ENCODE assay signal across 25 cellular contexts in genomic region chr1:119220980-119221379, GRCh38.
DNase-seq lines count a peak whose midpoint lies in the region; ATAC-seq and TF ChIP-seq lines count a peak whose summit lies in the region.
"Had no signal": no experiment of that assay in that cellular context is flagged by ENCODE, and none has a peak within 500 bp of the region (broad histone marks: within the 10 kb centered on the region; RNA-seq: fewer than 3 reads in every experiment).

No MANE protein-coding gene starts in this region.

- no peaks in the 10 kb centered on the region for H3K9me3 Mint-ChIP-seq in T-cell
- H3K9me3 Mint-ChIP-seq: activated naive CD8-positive, alpha-beta T cell treated with anti-CD3 and anti-CD28 coated beads, Interleukin-2, amount 10 ng/mL, durations not matched to agents 7 days and 5 days; brain; neural crest cell had no signal

- no peaks in the 10 kb centered on the region for H3K79me2 ChIP-seq in osteoblast (ENCODE audit: insufficient read depth, low read length)

- TF ChIP-seq EP300 in stomach (IDR thresholded peaks at IDR 0.05) = no peak

- H3K4me3 Mint-ChIP-seq in T-cell = no peak overlapping the region
- H3K4me3 Mint-ChIP-seq: activated CD8-positive, alpha-beta T cell treated with anti-CD3 and anti-CD28 coated beads, Interleukin-2, amount 10 ng/mL, durations not matched to agents 7 days and 5 days; activated naive CD8-positive, alpha-beta T cell treated with anti-CD3 and anti-CD28 coated beads, Interleukin-2, amount 10 ng/mL, durations not matched to agents 7 days and 5 days; brain; CD14-positive monocyte; neural crest cell had no signal

- no peak for ATAC-seq in T-cell (replicated peaks in 1 of 4)
- no peak for ATAC-seq in psoas muscle
- ATAC-seq: activated CD8-positive, alpha-beta T cell treated with anti-CD3 and anti-CD28 coated beads, Interleukin-2, amount 10 ng/mL, durations not matched to agents 7 days and 5 days; upper lobe of right lung had no signal

- H3K4me1 Mint-ChIP-seq in T-cell = no peaks in the 10 kb centered on the region
- H3K4me1 Mint-ChIP-seq: activated naive CD8-positive, alpha-beta T cell treated with anti-CD3 and anti-CD28 coated beads, Interleukin-2, amount 10 ng/mL, durations not matched to agents 7 days and 5 days; CD14-positive monocyte had no signal

- POLR2A ChIA-PET in T-cell (lab: Charles Lee) = no interaction called here

- H2AFZ ChIP-seq in osteoblast (ENCODE audit: low read length) = no peak overlapping the region

- H3K36me3 Mint-ChIP-seq in T-cell = peaks cover 40% of the 10 kb centered on the region
- H3K36me3 Mint-ChIP-seq: brain, CD14-positive monocyte had no signal

- CTCF ChIA-PET in T-cell (lab: Charles Lee) = no interaction called here

- no peaks in the 10 kb centered on the region for H3K9me3 ChIP-seq in osteoblast (ENCODE audit: low read depth, low read length)
- no peaks in the 10 kb centered on the region for H3K9me3 ChIP-seq in psoas muscle
- no peaks in the 10 kb centered on the region for H3K9me3 ChIP-seq in stomach
- H3K9me3 ChIP-seq: SJCRH30, upper lobe of right lung had no signal

- H3K27ac ChIP-seq in osteoblast (ENCODE audit: low read depth, low read length) = no peak overlapping the region
- H3K27ac ChIP-seq in psoas muscle = no peak overlapping the region
- no peak overlapping the region for H3K27ac ChIP-seq in stomach
- H3K27ac ChIP-seq: SJCRH30, skin epidermis, upper lobe of right lung had no signal

- H3K27me3 ChIP-seq in osteoblast (ENCODE audit: insufficient read depth, low read length) (no peaks in the 10 kb centered on the region), psoas muscle (ENCODE audit: insufficient read depth in 3 of 3, low read length in 2 of 3) (no peaks in the 10 kb centered on the region), stomach (no peaks in the 10 kb centered on the region)
- H3K27me3 ChIP-seq: SJCRH30, upper lobe of right lung had no signal

- no peaks in the 10 kb centered on the region for H3K27me3 Mint-ChIP-seq in T-cell
- H3K27me3 Mint-ChIP-seq: activated naive CD8-positive, alpha-beta T cell treated with anti-CD3 and anti-CD28 coated beads, Interleukin-2, amount 10 ng/mL, durations not matched to agents 7 days and 5 days; brain had no signal

- TF ChIP-seq POLR2A in stomach (IDR thresholded peaks at IDR 0.05) = no peak

- no peaks in the 10 kb centered on the region for H4K20me1 ChIP-seq in osteoblast (ENCODE audit: insufficient read depth, low read length)

- intact Hi-C loops in psoas muscle (cut with DNase I) = no loop called here
- intact Hi-C loops in stomach (cut with DNase I; ENCODE audit: low total_unique reads) = no loop called here

- H3K27ac Mint-ChIP-seq in T-cell = no peak overlapping the region
- H3K27ac Mint-ChIP-seq: activated CD8-positive, alpha-beta T cell treated with anti-CD3 and anti-CD28 coated beads, Interleukin-2, amount 10 ng/mL, durations not matched to agents 7 days and 5 days; activated naive CD8-positive, alpha-beta T cell treated with anti-CD3 and anti-CD28 coated beads, Interleukin-2, amount 10 ng/mL, durations not matched to agents 7 days and 5 days; brain had no signal

- DNase-seq in AG10803 (ENCODE audit: low read depth) (peak; percentile 72), HS-27A (ENCODE audit: low read depth) (peak; percentile 2), choroid plexus epithelial cell (ENCODE audit: low read depth) (peak; percentile 90), osteoblast (ENCODE audit: insufficient read length, low spot score, missing footprints) (peak; percentile 81), T-cell (no peak), DMS114 treated with DMSO at 0.1 percent for 48 hours (lab: John Stamatoyannopoulos, UW; ENCODE audit: unreplicated experiment) (no peak), psoas muscle (no peak), stomach (no peak)
- DNase-seq: activated CD4-positive, alpha-beta T cell treated with anti-CD3 and anti-CD28 coated beads for 1 hour; activated CD8-positive, alpha-beta T cell treated with anti-CD3 and anti-CD28 coated beads, Interleukin-2, amount 10 ng/mL, durations not matched to agents 7 days and 5 days; activated effector memory CD4-positive, alpha-beta T cell treated with anti-CD3 and anti-CD28 coated beads, Interleukin-2, amount 50 U/mL, for 16 hours; activated naive CD8-positive, alpha-beta T cell treated with anti-CD3 and anti-CD28 coated beads, Interleukin-2, amount 10 ng/mL, durations not matched to agents 7 days and 5 days; effector CD8-positive, alpha-beta T cell; GOT3; Karpas-422; NCI-H187; NCI-H524 treated with DMSO at 0.1 percent for 48 hours; posterior cingulate gyrus; SJCRH30; substantia nigra; upper lobe of right lung had no signal

- TF ChIP-seq CTCF in AG10803 (conservative IDR thresholded peaks at IDR 0.05; ENCODE audit: low read length) (no peak), choroid plexus epithelial cell (conservative IDR thresholded peaks at IDR 0.05; ENCODE audit: low read depth, low read length) (no peak), osteoblast (IDR thresholded peaks at IDR 0.05; ENCODE audit: extremely low read depth, low read depth, low read length) (no peak), psoas muscle (IDR thresholded peaks at IDR 0.05) (no peak), stomach (IDR thresholded peaks at IDR 0.05) (no peak)

- H3K4me3 ChIP-seq in AG10803 (ENCODE audit: low read length) (no peak overlapping the region), choroid plexus epithelial cell (ENCODE audit: low read depth, low read length) (no peak overlapping the region), osteoblast (ENCODE audit: insufficient read depth, low read length) (no peak overlapping the region), psoas muscle (no peak overlapping the region), stomach (no peak overlapping the region)
- H3K4me3 ChIP-seq: SJCRH30, skin epidermis, upper lobe of right lung had no signal

- no peaks in the 10 kb centered on the region for H3K36me3 ChIP-seq in osteoblast (ENCODE audit: insufficient read depth, low read length)
- peaks cover 0 to 7% of the 10 kb centered on the region in 2 donors for H3K36me3 ChIP-seq in psoas muscle (ENCODE audit: insufficient read depth in 1 of 2, low read depth in 1 of 2)
- H3K36me3 ChIP-seq in stomach = peaks cover 0 to 16% (median 3%) of the 10 kb centered on the region in 4 donors
- H3K36me3 ChIP-seq: SJCRH30, upper lobe of right lung had no signal

- H3K4me1 ChIP-seq in osteoblast (ENCODE audit: insufficient read depth, low read length) (peaks cover 8% of the 10 kb centered on the region), psoas muscle (peaks cover 5% of the 10 kb centered on the region), stomach (no peaks in the 10 kb centered on the region)
- H3K4me1 ChIP-seq: SJCRH30, upper lobe of right lung had no signal

- no peak overlapping the region for H3K4me2 ChIP-seq in osteoblast (ENCODE audit: insufficient read depth, low read length)

Comparison
In these comparisons a context has a peak if more than half of its experiments do, and no peak if none do; other contexts are left out.
1. DNase-seq: peak in AG10803 (single experiment), HS-27A (single experiment), choroid plexus epithelial cell (single experiment) and osteoblast (single experiment); none in T-cell (0 of 34), DMS114 treated with DMSO at 0.1 percent for 48 hours (single experiment), psoas muscle (0 of 2) and stomach (single experiment).